Comparison of ENCODE assay signal across 8 cellular contexts in the genomic region with DNA sequence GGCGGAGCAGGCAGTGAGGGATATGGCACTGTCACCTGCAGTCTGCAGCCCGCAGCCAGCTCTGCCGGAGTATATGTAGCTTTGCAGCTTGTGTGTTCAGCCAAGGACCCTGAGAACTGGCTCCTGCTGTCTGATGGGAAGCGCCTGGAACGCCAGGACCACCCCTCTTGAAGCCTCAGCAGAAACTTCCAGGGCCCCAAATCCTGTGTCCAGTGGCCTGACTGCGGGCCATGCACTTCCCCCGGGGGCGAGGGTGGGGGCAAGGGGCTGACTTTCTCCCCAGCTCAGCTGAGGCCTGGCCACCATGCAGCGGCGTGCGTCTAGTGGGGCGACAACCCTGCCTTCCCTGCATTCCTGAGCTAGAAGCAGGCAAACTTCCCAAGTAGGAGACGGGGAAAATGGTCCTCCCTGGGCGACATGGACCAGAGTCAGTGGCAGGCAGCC. TPM values are rescaled to one million over a fixed set of nuclear protein-coding genes. Genes with fewer than 3 reads are reported as not detected.
DNase-seq lines count a peak whose midpoint lies in the region; ATAC-seq and TF ChIP-seq lines count a peak whose summit lies in the region.

No MANE protein-coding gene starts in this region.

- no peak for TF ChIP-seq EP300 in esophagus muscularis mucosa (IDR thresholded peaks at IDR 0.05)

- H3K27me3 ChIP-seq in RWPE2 (ENCODE audit: insufficient read depth, poor library complexity, severe bottlenecking) (no peaks in the 10 kb centered on the region), esophagus muscularis mucosa (no peaks in the 10 kb centered on the region), trophoblast cell (ENCODE audit: insufficient read depth, low read length) (no peaks in the 10 kb centered on the region)

- peaks cover 10% of the 10 kb centered on the region for H3K79me1 ChIP-seq in trophoblast cell (ENCODE audit: low read length)

- peak overlapping the region; percentile 70 for H3K9ac ChIP-seq in trophoblast cell (ENCODE audit: low read length)

- H3K14ac ChIP-seq in trophoblast cell (ENCODE audit: low read length): peak overlapping the region; percentile 77

- intact Hi-C loops in esophagus muscularis mucosa (cut with DNase I): loop anchor here (5.0 to 10.0 kb wide), 2 partner anchors 72 to 285 kb away; a partner anchor contains a TSS

- H3K27ac ChIP-seq in RWPE2 (ENCODE audit: poor library complexity, severe bottlenecking) (peak overlapping the region; percentile 66), esophagus muscularis mucosa (replicated peaks in 1 of 4) (peak overlapping the region; percentile 77 to 85 (median 82)), trophoblast cell (ENCODE audit: low read depth, low read length) (peak overlapping the region; percentile 28)

- no peak for TF ChIP-seq POLR2A in esophagus muscularis mucosa (IDR thresholded peaks at IDR 0.05; ENCODE audit: low read depth)

- H3K18ac ChIP-seq in trophoblast cell (ENCODE audit: low read length): peak overlapping the region; percentile 91

- H3K4me1 ChIP-seq in RWPE2 (ENCODE audit: insufficient read depth, poor library complexity, severe bottlenecking) (no peaks in the 10 kb centered on the region), esophagus muscularis mucosa (peaks cover 52 to 80% (median 70%) of the 10 kb centered on the region in 4 donors), trophoblast cell (ENCODE audit: control insufficient read depth in 1 of 2, insufficient read depth in 2 of 2, low read length in 2 of 2) (peaks cover 23 to 35% of the 10 kb centered on the region in 2 experiments)

- no peak overlapping the region for H2AFZ ChIP-seq in trophoblast cell (ENCODE audit: insufficient read depth, low read length, poor library complexity)

- H4K91ac ChIP-seq in trophoblast cell (ENCODE audit: low read depth, low read length): peak overlapping the region; percentile 69

- ATAC-seq in RWPE2 (ENCODE audit: low read depth) (no peak), GM21717 (IDR thresholded peaks at IDR 0.05; ENCODE audit: unreplicated experiment) (no peak), HG03521 (IDR thresholded peaks at IDR 0.05; ENCODE audit: unreplicated experiment) (no peak)

- H2BK5ac ChIP-seq in trophoblast cell (ENCODE audit: low read depth, low read length, poor library complexity): peak overlapping the region; percentile 61

- H4K12ac ChIP-seq in trophoblast cell (ENCODE audit: low read depth, low read length): peak overlapping the region; percentile 65

- DNase-seq in ELF-1 (ENCODE audit: low read depth, low spot score): peak; percentile 39
- no peak for DNase-seq in RWPE2 (ENCODE audit: low spot score)
- no peak for DNase-seq in esophagus muscularis mucosa (ENCODE audit: extremely low spot score)
- DNase-seq in trophoblast cell: no peak
- DNase-seq in COR-L47 (lab: John Stamatoyannopoulos, UW): no peak
- DNase-seq in activated CD4-positive, alpha-beta T cell treated with anti-CD3 and anti-CD28 coated beads for 4 hours: no peak

- H3K36me3 ChIP-seq in RWPE2 (ENCODE audit: low read depth): peaks cover 3% of the 10 kb centered on the region; the same call in 1 of the 2 replicates
- no peaks in the 10 kb centered on the region for H3K36me3 ChIP-seq in esophagus muscularis mucosa
- peaks cover 14 to 15% of the 10 kb centered on the region in 2 experiments for H3K36me3 ChIP-seq in trophoblast cell (ENCODE audit: control insufficient read depth in 1 of 2, insufficient read depth in 2 of 2, low read length in 2 of 2)

- H3K9me3 ChIP-seq in RWPE2 (ENCODE audit: severe bottlenecking) (no peaks in the 10 kb centered on the region), esophagus muscularis mucosa (no peaks in the 10 kb centered on the region), trophoblast cell (ENCODE audit: insufficient read depth, low read depth, low read length) (no peaks in the 10 kb centered on the region)

- H2AK5ac ChIP-seq in trophoblast cell (ENCODE audit: low read length): peak overlapping the region; percentile 78

- H3K4me2 ChIP-seq in trophoblast cell (ENCODE audit: low read length): peak overlapping the region; percentile 79

- peak overlapping the region; percentile 48 for H3K4me3 ChIP-seq in RWPE2 (ENCODE audit: severe bottlenecking)
- H3K4me3 ChIP-seq in esophagus muscularis mucosa: peak overlapping the region; percentile 69 to 85 (median 76)
- peak overlapping the region; percentile 80 for H3K4me3 ChIP-seq in trophoblast cell (ENCODE audit: low read depth, low read length)

- no peak overlapping the region for H3K23ac ChIP-seq in trophoblast cell (ENCODE audit: low read length)

- peak overlapping the region; percentile 87 for H3K4ac ChIP-seq in trophoblast cell (ENCODE audit: low read depth, low read length)

- peak overlapping the region; percentile 76 for H4K8ac ChIP-seq in trophoblast cell (ENCODE audit: low read depth, low read length)

- 48% methylated on average over 7 of the region's 14 CpGs for WGBS in esophagus muscularis mucosa
- WGBS in trophoblast cell (ENCODE audit: extremely low coverage, insufficient coverage, insufficient read length): no CpG with 5 or more reads among the region's 14 CpGs

- H2BK120ac ChIP-seq in trophoblast cell (ENCODE audit: insufficient read depth, low read length, poor library complexity): peak overlapping the region; percentile 66

- H2BK12ac ChIP-seq in trophoblast cell (ENCODE audit: low read length): no peak overlapping the region

- peaks cover 23% of the 10 kb centered on the region for H3K79me2 ChIP-seq in trophoblast cell (ENCODE audit: control insufficient read depth, insufficient read depth, low read length, poor library complexity)

- no peak for TF ChIP-seq CTCF in RWPE2 (IDR thresholded peaks at IDR 0.05; ENCODE audit: poor library complexity, severe bottlenecking)
- TF ChIP-seq CTCF in esophagus muscularis mucosa (IDR thresholded peaks at IDR 0.05): no peak

RNA-seq across cellular contexts. Expression of a gene that starts 32.3 kb away (rescaled TPM):
- total RNA-seq in esophagus muscularis mucosa: 10 to 100 TPM; 14.1 to 40.1 (median 26.2) TPM
- polyA plus RNA-seq in trophoblast cell (2013): 26.1 and 26.7 TPM in 2 replicates

Comparison
In these comparisons a context has a peak if more than half of its experiments do, and no peak if none do; other contexts are left out.
1. H3K27ac ChIP-seq: peak in every context shown above with its lines; median percentile 82 in esophagus muscularis mucosa; 66 in RWPE2; 28 in trophoblast cell.